Comparison of ENCODE assay signal across 8 cellular contexts in the genomic region with DNA sequence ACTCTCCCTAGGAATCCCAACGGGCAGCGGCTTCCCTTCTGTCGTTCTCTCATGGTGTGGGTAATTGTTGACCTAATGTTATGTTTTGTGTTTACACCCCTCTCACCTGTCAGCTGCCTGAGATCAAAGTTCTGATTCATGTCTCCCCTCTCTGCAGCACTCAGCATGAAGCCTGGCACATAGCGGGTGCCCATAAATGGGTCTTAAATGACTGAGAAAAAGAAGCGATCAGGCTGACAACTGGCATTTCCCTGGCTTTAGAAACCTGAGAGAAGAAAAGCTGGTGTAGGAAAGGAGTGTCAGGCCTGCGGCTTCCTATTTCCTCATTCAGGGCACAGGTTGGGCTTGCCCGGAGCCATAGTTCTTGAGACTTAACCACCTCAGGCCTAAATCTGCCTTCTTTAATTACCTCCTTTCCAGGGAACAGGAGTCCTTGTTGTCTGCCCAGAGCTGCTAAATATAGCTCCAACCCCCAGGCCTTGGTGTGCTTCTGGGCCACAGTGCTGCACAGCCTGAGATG. TPM values are rescaled to one million over a fixed set of nuclear protein-coding genes. Genes with fewer than 3 reads are reported as not detected.
DNase-seq lines count a peak whose midpoint lies in the region; ATAC-seq and TF ChIP-seq lines count a peak whose summit lies in the region.

No MANE protein-coding gene starts in this region.

- 54% methylated on average over 7 of the region's 7 CpGs for WGBS in smooth muscle cell (ENCODE audit: low lambda C conversion rate)

- H3K4me3 ChIP-seq in Karpas-422 (ENCODE audit: low read length), result no peak overlapping the region
- no peak overlapping the region for H3K4me3 ChIP-seq in smooth muscle cell

- H4K20me1 ChIP-seq in Karpas-422 (ENCODE audit: insufficient read depth, low read depth, low read length) (no peaks in the 10 kb centered on the region), smooth muscle cell (ENCODE audit: low read depth) (peaks cover 100% of the 10 kb centered on the region)

- H3K9me2 ChIP-seq in Karpas-422 (replicated peaks; ENCODE audit: insufficient read depth, low read length), result no peaks in the 10 kb centered on the region; the same call in 1 of the 2 replicates

- no peak overlapping the region for H3K9ac ChIP-seq in Karpas-422 (ENCODE audit: low read length)
- no peak overlapping the region for H3K9ac ChIP-seq in smooth muscle cell (ENCODE audit: low read depth)

- no peak overlapping the region for H2AFZ ChIP-seq in Karpas-422 (ENCODE audit: low read length)
- H2AFZ ChIP-seq in smooth muscle cell (ENCODE audit: low read depth), result no peak overlapping the region

- H3F3A ChIP-seq in smooth muscle cell (ENCODE audit: low read depth), result no peaks in the 10 kb centered on the region

- ATAC-seq in left ventricle myocardium superior (peak; percentile 67), HG02840 (IDR thresholded peaks at IDR 0.05; ENCODE audit: low FRiP score, unreplicated experiment) (no peak), HG03196 (IDR thresholded peaks at IDR 0.05; ENCODE audit: unreplicated experiment) (no peak)

- intact Hi-C loops in left ventricle myocardium superior (cut with micrococcal nuclease), result no loop called here

- H3K4me1 ChIP-seq in Karpas-422 (ENCODE audit: low read length) (peaks cover 27% of the 10 kb centered on the region), smooth muscle cell (ENCODE audit: low read depth) (peaks cover 12% of the 10 kb centered on the region)

- no peaks in the 10 kb centered on the region for H3K79me2 ChIP-seq in Karpas-422 (ENCODE audit: low read length)
- H3K79me2 ChIP-seq in smooth muscle cell (ENCODE audit: low read depth), result peaks cover 94% of the 10 kb centered on the region

- H3K27ac ChIP-seq in Karpas-422 (ENCODE audit: low read length) (no peak overlapping the region), smooth muscle cell (ENCODE audit: low read depth) (peak overlapping the region; percentile 57)

- no peaks in the 10 kb centered on the region for H3K27me3 ChIP-seq in Karpas-422 (ENCODE audit: low read length)
- H3K27me3 ChIP-seq in smooth muscle cell (ENCODE audit: low read depth), result no peaks in the 10 kb centered on the region

- H3K4me2 ChIP-seq in Karpas-422 (ENCODE audit: low read depth, low read length, poor library complexity, severe bottlenecking) (no peak overlapping the region), smooth muscle cell (peak overlapping the region; percentile 22)

- TF ChIP-seq CTCF in smooth muscle cell (IDR thresholded peaks at IDR 0.05; ENCODE audit: borderline replicate concordance, insufficient read depth, poor library complexity, severe bottlenecking), result no peak

- peaks cover 6% of the 10 kb centered on the region; the same call in 1 of the 2 replicates for H3K36me3 ChIP-seq in Karpas-422 (ENCODE audit: insufficient read depth, low read length)
- no peaks in the 10 kb centered on the region for H3K36me3 ChIP-seq in smooth muscle cell (ENCODE audit: low read depth)

- H3K9me3 ChIP-seq in Karpas-422 (ENCODE audit: low read length) (no peaks in the 10 kb centered on the region), smooth muscle cell (replicated peaks; ENCODE audit: low read depth) (no peaks in the 10 kb centered on the region)

- peak; percentile 40 for DNase-seq in Karpas-422
- DNase-seq in SKM-1 treated with dmso at 0.1 percent for 144 hours (lab: John Stamatoyannopoulos, UW; ENCODE audit: unreplicated experiment), result peak; percentile 46
- DNase-seq in left ventricle myocardium superior, result no peak
- DNase-seq in smooth muscle cell (lab: John Stamatoyannopoulos, UW; ENCODE audit: unreplicated experiment), result no peak
- no peak for DNase-seq in GM03348 (ENCODE audit: low spot score)
- DNase-seq in T-helper 9 cell, result no peak

RNA-seq across cellular contexts. Expression of a gene that starts 31.8 kb away (rescaled TPM):
- 72.8 and 88.5 TPM in 2 replicates for total RNA-seq in Karpas-422 (2014; rRNA removed; shearing (Covaris generic); ENCODE audit: low replicate concordance)
- 109 TPM for total RNA-seq in left ventricle myocardium superior
- total RNA-seq in smooth muscle cell, result 128 and 142 TPM in 2 replicates
- polyA plus RNA-seq in smooth muscle cell, result 42.3 and 64.4 TPM in 2 replicates

Comparison
In these comparisons a context has a peak if more than half of its experiments do, and no peak if none do; other contexts are left out.
1. DNase-seq: peak in Karpas-422 (single experiment) and SKM-1 treated with dmso at 0.1 percent for 144 hours (single experiment); none in left ventricle myocardium superior (single experiment), smooth muscle cell (single experiment), GM03348 (single experiment) and T-helper 9 cell (single experiment).